In the genomic region with DNA sequence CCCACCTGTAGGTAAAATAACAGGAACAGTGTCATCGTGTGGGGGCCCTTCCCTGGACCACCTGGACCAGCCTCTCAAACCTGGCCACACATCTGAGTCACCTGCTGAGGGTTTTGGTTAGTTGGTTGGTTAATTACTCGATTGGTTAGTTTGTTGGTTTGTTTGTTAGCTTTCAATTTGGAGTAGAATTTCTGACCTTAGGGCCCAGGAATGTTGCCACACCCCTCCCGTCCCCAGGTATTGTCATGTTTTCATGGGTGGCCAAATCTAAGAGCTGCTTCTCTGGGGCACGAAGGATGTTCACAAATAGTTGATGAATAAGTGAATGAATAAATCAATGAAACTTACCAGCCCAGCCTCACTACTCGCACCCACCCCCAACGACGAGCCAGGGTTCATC, we compare ENCODE assay signal across 29 cellular contexts.
"Had no signal": no experiment of that assay in that cellular context is flagged by ENCODE, and none has a peak within 500 bp of the region (broad histone marks: within the 10 kb centered on the region; RNA-seq: fewer than 3 reads in every experiment).

No MANE protein-coding gene starts in this region.

- H3K36me3 ChIP-seq: adrenal gland, esophagus squamous epithelium, gastrocnemius medialis, left lung, lower lobe of right lung, ovary, prostate gland, thoracic aorta had no signal

- H3K9me3 Mint-ChIP-seq: activated naive CD4-positive, alpha-beta T cell treated with anti-CD3 and anti-CD28 coated beads for 36 hours; activated naive CD8-positive, alpha-beta T cell treated with anti-CD3 and anti-CD28 coated beads for 36 hours; natural killer cell; T-helper 2 cell treated with Interferon-gamma antibody and Interleukin-4, amounts not matched to agents 5 μg/mL and 100 μg/mL, for 36 hours had no signal

- H3K4me3 ChIP-seq: adrenal gland, body of pancreas, esophagus squamous epithelium, gastrocnemius medialis, left lung, lower lobe of right lung, ovary, prostate gland, skin epidermis, thoracic aorta had no signal

- H3K4me1 ChIP-seq: gastrocnemius medialis, left lung, lower lobe of right lung, prostate gland had no signal

- H3K36me3 Mint-ChIP-seq: activated CD8-positive, alpha-beta memory T cell treated with anti-CD3 and anti-CD28 coated beads, Interleukin-2, amount 10 ng/mL, durations not matched to agents 7 days and 5 days; activated naive CD8-positive, alpha-beta T cell treated with anti-CD3 and anti-CD28 coated beads for 36 hours; natural killer cell had no signal

- H3K4me1 Mint-ChIP-seq: activated CD4-positive, alpha-beta T cell treated with anti-CD3 and anti-CD28 coated beads for 36 hours; natural killer cell had no signal

- H3K9me3 ChIP-seq: adrenal gland, body of pancreas, esophagus squamous epithelium, gastrocnemius medialis, left lung, lower lobe of right lung, ovary, prostate gland, thoracic aorta had no signal

- H3K27ac Mint-ChIP-seq: activated CD4-positive, alpha-beta T cell treated with anti-CD3 and anti-CD28 coated beads for 36 hours; activated CD8-positive, alpha-beta memory T cell treated with anti-CD3 and anti-CD28 coated beads, Interleukin-2, amount 10 ng/mL, durations not matched to agents 7 days and 5 days; activated CD8-positive, alpha-beta T cell treated with anti-CD3 and anti-CD28 coated beads, Interleukin-2, amount 10 ng/mL, durations not matched to agents 7 days and 5 days; activated naive CD4-positive, alpha-beta T cell treated with anti-CD3 and anti-CD28 coated beads for 36 hours; activated naive CD8-positive, alpha-beta T cell treated with anti-CD3 and anti-CD28 coated beads for 36 hours; natural killer cell; T-helper 2 cell treated with Interferon-gamma antibody and Interleukin-4, amounts not matched to agents 5 μg/mL and 100 μg/mL, for 36 hours had no signal

- H3K27me3 ChIP-seq: adrenal gland, body of pancreas, ovary had no signal

- DNase-seq: activated CD4-positive, alpha-beta T cell treated with anti-CD3 and anti-CD28 coated beads for 36 hours; activated CD4-positive, CD25-positive, alpha-beta regulatory T cell; activated CD8-positive, alpha-beta memory T cell treated with anti-CD3 and anti-CD28 coated beads, Interleukin-2, amount 10 ng/mL, durations not matched to agents 7 days and 5 days; activated CD8-positive, alpha-beta T cell treated with anti-CD3 and anti-CD28 coated beads, Interleukin-2, amount 10 ng/mL, durations not matched to agents 7 days and 5 days; activated effector memory CD4-positive, alpha-beta T cell treated with anti-CD3 and anti-CD28 coated beads, Interleukin-2, amount 50 U/mL, for 16 hours; activated naive CD4-positive, alpha-beta T cell treated with anti-CD3 and anti-CD28 coated beads for 36 hours; activated naive CD8-positive, alpha-beta T cell treated with anti-CD3 and anti-CD28 coated beads for 36 hours; activated T-cell treated with anti-CD3 and anti-CD28 coated beads for 4 hours; aorta; cortex of kidney; esophagus squamous epithelium; gastrocnemius medialis; left lung; lower lobe of right lung; mesenchymal stem cell; natural killer cell; ovary; retina; stimulated activated CD4-positive, alpha-beta T cell treated with anti-CD3 and anti-CD28 coated beads, Interleukin-12 subunit alpha, Interleukin-12 subunit beta, amount 100 ng/mL, for 4 hours; stimulated activated CD4-positive, alpha-beta T cell treated with anti-CD3 and anti-CD28 coated beads, Interleukin-4, amount 100 ng/mL, for 1 hour; stimulated activated naive CD8-positive, alpha-beta T cell treated with anti-CD3 and anti-CD28 coated beads, Interleukin-15, Interleukin-2, amounts not matched to agents 100 U/mL and 50 U/mL, for 24 hours; trophoblast cell had no signal

- ATAC-seq: activated CD4-positive, alpha-beta T cell treated with anti-CD3 and anti-CD28 coated beads for 36 hours; activated CD8-positive, alpha-beta memory T cell treated with anti-CD3 and anti-CD28 coated beads, Interleukin-2, amount 10 ng/mL, durations not matched to agents 7 days and 5 days; activated CD8-positive, alpha-beta T cell treated with anti-CD3 and anti-CD28 coated beads, Interleukin-2, amount 10 ng/mL, durations not matched to agents 7 days and 5 days; body of pancreas; gastrocnemius medialis; natural killer cell; sciatic nerve; stimulated activated naive CD8-positive, alpha-beta T cell treated with anti-CD3 and anti-CD28 coated beads, Interleukin-15, Interleukin-2, amounts not matched to agents 100 U/mL and 50 U/mL, for 24 hours had no signal

- H3K27ac ChIP-seq: body of pancreas, esophagus squamous epithelium, gastrocnemius medialis, left lung, lower lobe of right lung, ovary, prostate gland, skin epidermis, thoracic aorta had no signal

- H3K4me3 Mint-ChIP-seq: activated CD4-positive, alpha-beta T cell treated with anti-CD3 and anti-CD28 coated beads for 36 hours; activated CD8-positive, alpha-beta memory T cell treated with anti-CD3 and anti-CD28 coated beads, Interleukin-2, amount 10 ng/mL, durations not matched to agents 7 days and 5 days; activated CD8-positive, alpha-beta T cell treated with anti-CD3 and anti-CD28 coated beads, Interleukin-2, amount 10 ng/mL, durations not matched to agents 7 days and 5 days; activated naive CD4-positive, alpha-beta T cell treated with anti-CD3 and anti-CD28 coated beads for 36 hours; activated naive CD8-positive, alpha-beta T cell treated with anti-CD3 and anti-CD28 coated beads for 36 hours; natural killer cell; T-helper 2 cell treated with Interferon-gamma antibody and Interleukin-4, amounts not matched to agents 5 μg/mL and 100 μg/mL, for 36 hours had no signal
